Comparison of ENCODE assay signal across 30 cellular contexts in the genomic region with DNA sequence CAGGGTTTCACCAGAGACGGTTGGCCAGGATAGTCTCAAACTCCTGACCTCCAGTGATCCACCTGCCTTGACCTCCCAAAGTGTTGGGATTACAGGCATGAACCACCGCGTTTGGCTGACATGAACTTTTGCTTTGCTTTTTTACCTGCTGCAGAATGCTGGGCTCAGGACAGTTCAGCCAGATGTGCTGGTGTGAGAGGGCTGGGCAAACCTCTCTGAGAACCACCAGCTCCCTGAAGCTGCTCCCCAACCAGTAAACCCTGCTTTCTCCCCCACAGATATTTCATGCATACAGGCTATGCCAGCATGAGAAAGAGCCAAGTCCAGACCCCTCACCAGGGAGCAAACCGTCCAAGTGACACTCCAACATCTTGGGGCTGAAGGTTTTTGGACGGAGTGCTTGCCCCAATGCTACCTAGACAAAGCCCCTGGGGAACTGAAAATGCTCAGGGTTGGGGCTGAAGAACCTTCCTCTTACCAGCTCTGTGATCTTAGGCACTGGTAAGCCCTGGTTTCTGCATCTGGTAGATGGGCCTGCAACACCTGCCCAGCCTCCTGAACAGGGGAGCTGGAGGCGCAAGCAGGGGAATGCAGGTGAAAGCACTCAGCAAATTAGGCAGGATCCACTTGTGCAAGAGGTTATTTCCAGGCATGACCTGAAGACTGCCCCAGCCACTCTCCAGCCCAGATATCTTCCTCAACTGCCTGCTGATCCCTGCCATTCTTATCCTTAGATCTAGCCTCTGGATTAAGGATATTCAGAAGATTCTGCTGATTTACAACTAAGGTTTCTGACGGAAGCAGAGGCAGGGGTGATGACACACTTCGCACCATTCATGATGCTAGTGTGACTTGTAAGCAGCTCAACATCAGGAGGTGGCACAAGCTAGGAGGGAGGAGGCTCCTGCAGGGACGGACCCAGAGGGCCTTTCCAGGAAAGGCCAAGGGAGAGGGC.
A peak's percentile ranks its signal among the peaks of the same experiment; 100 is the strongest.
DNase-seq lines count a peak whose midpoint lies in the region; TF ChIP-seq lines count a peak whose summit lies in the region.
"Had no signal": no experiment of that assay in that cellular context is flagged by ENCODE, and none has a peak within 500 bp of the region (broad histone marks: within the 10 kb centered on the region; RNA-seq: fewer than 3 reads in every experiment).

No MANE protein-coding gene starts in this region.

- TF ChIP-seq POLR2A in esophagus muscularis mucosa (IDR thresholded peaks at IDR 0.05; ENCODE audit: low read depth) = no peak

- 94% methylated on average over 9 of the region's 9 CpGs for WGBS in esophagus muscularis mucosa

- H3K4me2 ChIP-seq in OCI-LY1 (ENCODE audit: low read length) = peak overlapping the region; percentile 46
- H3K4me2 ChIP-seq: hepatocyte, PC-9 had no signal

- H3K9me2 ChIP-seq in OCI-LY1 (ENCODE audit: low read depth, low read length) = no peaks in the 10 kb centered on the region

- no peak overlapping the region for H3K4me3 Mint-ChIP-seq in activated naive CD4-positive, alpha-beta T cell treated with anti-CD3 and anti-CD28 coated beads, Interleukin-2, amount 10 ng/mL, durations not matched to agents 7 days and 5 days
- H3K4me3 Mint-ChIP-seq: activated CD4-positive, alpha-beta T cell treated with anti-CD3 and anti-CD28 coated beads for 36 hours; activated CD8-positive, alpha-beta T cell treated with anti-CD3 and anti-CD28 coated beads for 36 hours; activated naive CD8-positive, alpha-beta T cell treated with anti-CD3 and anti-CD28 coated beads for 36 hours; CD4-positive, alpha-beta T cell; natural killer cell treated with Interleukin-12 subunit alpha and Interleukin-12 subunit beta and Interleukin-15 and Interleukin-18, amount 100 ng/mL, for 72 hours; stimulated activated naive B cell treated with anti-CD40 and anti-IgM and Interleukin-4, amounts not matched to agents 10 μg/mL and 1 μg/mL and 100 μg/mL, for 72 hours had no signal

- DNase-seq in activated naive CD4-positive, alpha-beta T cell treated with anti-CD3 and anti-CD28 coated beads, Interleukin-2, amount 10 ng/mL, durations not matched to agents 7 days and 5 days = peak; percentile 13
- no peak for DNase-seq in activated naive CD4-positive, alpha-beta T cell (lab: John Stamatoyannopoulos, UW)
- peak; percentile 31 for DNase-seq in germinal center (ENCODE audit: low spot score)
- no peak for DNase-seq in kidney glomerular epithelial cell (lab: John Stamatoyannopoulos, UW)
- no peak for DNase-seq in GM19238 (ENCODE audit: insufficient read length, low spot score)
- no peak for DNase-seq in NOMO-1 (lab: John Stamatoyannopoulos, UW; ENCODE audit: unreplicated experiment in 2 of 2)
- DNase-seq in esophagus muscularis mucosa (ENCODE audit: extremely low spot score) = no peak
- DNase-seq: activated CD4-positive, alpha-beta T cell treated with anti-CD3 and anti-CD28 coated beads for 36 hours; activated CD8-positive, alpha-beta memory T cell treated with anti-CD3 and anti-CD28 coated beads, Interleukin-2, amount 50 U/mL, for 48 hours; activated CD8-positive, alpha-beta T cell treated with anti-CD3 and anti-CD28 coated beads for 36 hours; activated naive CD8-positive, alpha-beta T cell treated with anti-CD3 and anti-CD28 coated beads for 36 hours; anterior cingulate cortex; CD4-positive, alpha-beta T cell; lower lobe of right lung; mucosa of descending colon; MV-4-11; NCI-H1694; NCI-H446 treated with DMSO at 0.1 percent for 48 hours; NCI-H82; PC-9; SHP77 treated with DMSO at 0.1 percent for 48 hours; stimulated activated CD4-positive, alpha-beta T cell treated with anti-CD3 and anti-CD28 coated beads, Interleukin-15, amount 100 ng/mL, for 24 hours; stimulated activated naive B cell treated with anti-CD40 and anti-IgM and Interleukin-4, amounts not matched to agents 10 μg/mL and 1 μg/mL and 100 μg/mL, for 72 hours; upper lobe of right lung had no signal

- peaks cover 1% of the 10 kb centered on the region for H3K9me3 Mint-ChIP-seq in activated naive CD4-positive, alpha-beta T cell treated with anti-CD3 and anti-CD28 coated beads, Interleukin-2, amount 10 ng/mL, durations not matched to agents 7 days and 5 days
- H3K9me3 Mint-ChIP-seq: activated CD8-positive, alpha-beta T cell treated with anti-CD3 and anti-CD28 coated beads for 36 hours; activated naive CD8-positive, alpha-beta T cell treated with anti-CD3 and anti-CD28 coated beads for 36 hours; activated T-helper 2 cell treated with anti-CD3 and anti-CD28 coated beads, Interferon-gamma antibody, Interleukin-2, Interleukin-4, amounts not matched to agents 10 μg/mL and 5 μg/mL and 100 μg/mL, durations not matched to agents 14 hours and 24 hours and 36 hours; CD4-positive, alpha-beta T cell; natural killer cell treated with Interleukin-12 subunit alpha and Interleukin-12 subunit beta and Interleukin-15 and Interleukin-18, amount 100 ng/mL, for 72 hours had no signal

- H3K4me3 ChIP-seq in OCI-LY1 (ENCODE audit: low read depth, low read length, poor library complexity, severe bottlenecking) (no peak overlapping the region), esophagus muscularis mucosa (no peak overlapping the region)
- H3K4me3 ChIP-seq: breast epithelium, gastroesophageal sphincter, hepatocyte, lower lobe of right lung, mucosa of descending colon, PC-9, upper lobe of right lung had no signal

- H3K27ac ChIP-seq in OCI-LY1 (ENCODE audit: low read depth, low read length, poor library complexity, severe bottlenecking) = peak overlapping the region; percentile 95
- H3K27ac ChIP-seq in esophagus muscularis mucosa (replicated peaks in 1 of 4) = no peak overlapping the region
- H3K27ac ChIP-seq: breast epithelium, gastroesophageal sphincter, hepatocyte, lower lobe of right lung, PC-9, upper lobe of right lung had no signal

- intact Hi-C loops in esophagus muscularis mucosa (cut with DNase I) = no loop called here

- CTCF ChIA-PET in activated naive CD4-positive, alpha-beta T cell treated with anti-CD3 and anti-CD28 coated beads, Interleukin-2, amount 10 ng/mL, durations not matched to agents 7 days and 5 days (lab: Charles Lee) = no interaction called here

- no peaks in the 10 kb centered on the region; the same call in 1 of the 2 replicates for H3K36me3 ChIP-seq in OCI-LY1 (ENCODE audit: insufficient read depth, low read length)
- H3K36me3 ChIP-seq in esophagus muscularis mucosa = no peaks in the 10 kb centered on the region
- H3K36me3 ChIP-seq: breast epithelium, gastroesophageal sphincter, lower lobe of right lung, upper lobe of right lung had no signal

- peak overlapping the region; percentile 3 for H3K27ac Mint-ChIP-seq in activated naive CD4-positive, alpha-beta T cell treated with anti-CD3 and anti-CD28 coated beads, Interleukin-2, amount 10 ng/mL, durations not matched to agents 7 days and 5 days
- H3K27ac Mint-ChIP-seq: activated CD4-positive, alpha-beta T cell treated with anti-CD3 and anti-CD28 coated beads for 36 hours; activated CD8-positive, alpha-beta T cell treated with anti-CD3 and anti-CD28 coated beads for 36 hours; activated naive CD8-positive, alpha-beta T cell treated with anti-CD3 and anti-CD28 coated beads for 36 hours; activated T-helper 2 cell treated with anti-CD3 and anti-CD28 coated beads, Interferon-gamma antibody, Interleukin-2, Interleukin-4, amounts not matched to agents 10 μg/mL and 5 μg/mL and 100 μg/mL, durations not matched to agents 14 hours and 24 hours and 36 hours; CD4-positive, alpha-beta T cell; natural killer cell treated with Interleukin-12 subunit alpha and Interleukin-12 subunit beta and Interleukin-15 and Interleukin-18, amount 100 ng/mL, for 72 hours; stimulated activated naive B cell treated with anti-CD40 and anti-IgM and Interleukin-4, amounts not matched to agents 10 μg/mL and 1 μg/mL and 100 μg/mL, for 72 hours had no signal

- no peak for TF ChIP-seq EP300 in esophagus muscularis mucosa (IDR thresholded peaks at IDR 0.05)

- H3K79me2 ChIP-seq in OCI-LY1 (ENCODE audit: insufficient read depth, low read length) = no peaks in the 10 kb centered on the region
- H3K79me2 ChIP-seq: hepatocyte had no signal

- H3K27me3 Mint-ChIP-seq in activated naive CD4-positive, alpha-beta T cell treated with anti-CD3 and anti-CD28 coated beads, Interleukin-2, amount 10 ng/mL, durations not matched to agents 7 days and 5 days = peaks cover 69% of the 10 kb centered on the region

- H3K9me3 ChIP-seq in OCI-LY1 (ENCODE audit: low read length) (0 out of 2 replicates have a peak, but pooled peaks cover 2% of the 10 kb centered on the region), esophagus muscularis mucosa (peaks cover 0 to 5% (median 0%) of the 10 kb centered on the region in 4 donors)
- H3K9me3 ChIP-seq: lower lobe of right lung, mucosa of descending colon, upper lobe of right lung had no signal

- no peak overlapping the region for H2AFZ ChIP-seq in OCI-LY1 (ENCODE audit: low read length)
- H2AFZ ChIP-seq: hepatocyte, PC-9 had no signal

- H3K27me3 ChIP-seq in OCI-LY1 (ENCODE audit: insufficient read depth, low read length) (no peaks in the 10 kb centered on the region), esophagus muscularis mucosa (no peaks in the 10 kb centered on the region)
- H3K27me3 ChIP-seq: breast epithelium, hepatocyte, upper lobe of right lung had no signal

- peaks cover 26% of the 10 kb centered on the region for H3K4me1 Mint-ChIP-seq in activated naive CD4-positive, alpha-beta T cell treated with anti-CD3 and anti-CD28 coated beads, Interleukin-2, amount 10 ng/mL, durations not matched to agents 7 days and 5 days

- TF ChIP-seq CTCF in OCI-LY1 (IDR thresholded peaks at IDR 0.05; ENCODE audit: low read length) (no peak), esophagus muscularis mucosa (IDR thresholded peaks at IDR 0.05) (no peak)

- H3F3A ChIP-seq in OCI-LY1 (ENCODE audit: insufficient read depth, low read length) = no peaks in the 10 kb centered on the region

- H3K36me3 Mint-ChIP-seq in activated naive CD4-positive, alpha-beta T cell treated with anti-CD3 and anti-CD28 coated beads, Interleukin-2, amount 10 ng/mL, durations not matched to agents 7 days and 5 days = no peaks in the 10 kb centered on the region
- H3K36me3 Mint-ChIP-seq: natural killer cell treated with Interleukin-12 subunit alpha and Interleukin-12 subunit beta and Interleukin-15 and Interleukin-18, amount 100 ng/mL, for 72 hours had no signal

- H3K9ac ChIP-seq in OCI-LY1 (ENCODE audit: low read length) = peak overlapping the region; percentile 21; the same call in 1 of the 2 replicates

- H3K4me1 ChIP-seq in OCI-LY1 (ENCODE audit: insufficient read depth, low read length, severe bottlenecking) (peaks cover 76% of the 10 kb centered on the region), esophagus muscularis mucosa (peaks cover 7 to 14% (median 14%) of the 10 kb centered on the region in 4 donors)

- no peaks in the 10 kb centered on the region for H4K20me1 ChIP-seq in OCI-LY1 (ENCODE audit: insufficient read depth, low read length)

Comparison
In these comparisons a context has a peak if more than half of its experiments do, and no peak if none do; other contexts are left out.
1. DNase-seq: peak in activated naive CD4-positive, alpha-beta T cell treated with anti-CD3 and anti-CD28 coated beads, Interleukin-2, amount 10 ng/mL, durations not matched to agents 7 days and 5 days (single experiment) and germinal center (single experiment); none in activated naive CD4-positive, alpha-beta T cell (0 of 4), kidney glomerular epithelial cell (single experiment), GM19238 (single experiment), NOMO-1 (0 of 2) and esophagus muscularis mucosa (single experiment).